Comparison of ENCODE assay signal across 19 cellular contexts in the genomic region with DNA sequence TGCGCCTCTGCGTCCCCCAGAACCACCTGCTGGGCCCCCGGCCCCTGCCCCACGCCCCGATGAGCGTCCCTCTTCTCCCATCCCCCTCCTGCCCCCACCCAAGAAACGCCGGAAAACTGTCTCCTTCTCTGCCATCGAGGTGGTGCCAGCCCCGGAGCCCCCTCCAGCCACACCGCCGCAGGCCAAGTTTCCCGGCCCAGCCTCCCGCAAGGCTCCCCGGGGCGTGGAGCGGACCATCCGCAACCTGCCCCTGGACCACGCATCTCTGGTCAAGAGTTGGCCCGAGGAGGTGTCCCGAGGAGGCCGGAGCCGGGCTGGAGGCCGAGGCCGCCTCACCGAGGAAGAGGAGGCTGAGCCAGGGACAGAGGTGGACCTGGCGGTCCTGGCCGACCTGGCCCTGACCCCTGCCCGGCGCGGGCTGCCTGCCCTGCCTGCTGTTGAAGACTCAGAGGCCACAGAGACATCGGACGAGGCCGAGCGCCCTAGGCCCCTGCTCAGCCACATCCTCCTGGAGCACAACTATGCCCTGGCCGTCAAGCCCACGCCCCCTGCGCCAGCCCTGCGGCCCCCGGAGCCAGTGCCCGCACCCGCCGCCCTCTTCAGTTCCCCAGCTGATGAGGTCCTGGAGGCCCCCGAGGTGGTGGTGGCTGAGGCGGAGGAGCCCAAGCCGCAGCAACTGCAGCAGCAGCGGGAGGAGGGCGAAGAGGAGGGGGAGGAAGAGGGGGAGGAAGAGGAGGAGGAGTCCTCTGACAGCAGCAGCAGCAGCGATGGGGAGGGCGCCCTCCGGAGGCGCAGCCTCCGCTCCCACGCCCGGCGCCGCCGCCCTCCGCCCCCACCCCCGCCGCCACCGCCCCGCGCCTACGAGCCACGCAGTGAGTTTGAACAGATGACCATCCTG. TPM values are rescaled to one million over a fixed set of nuclear protein-coding genes. Genes with fewer than 3 reads are reported as not detected.
A peak's percentile ranks its signal among the peaks of the same experiment; 100 is the strongest.
DNase-seq lines count a peak whose midpoint lies in the region; ATAC-seq, FAIRE-seq and TF ChIP-seq lines count a peak whose summit lies in the region.
"Had no signal": no experiment of that assay in that cellular context is flagged by ENCODE, and none has a peak within 500 bp of the region (broad histone marks: within the 10 kb centered on the region; RNA-seq: fewer than 3 reads in every experiment).

No MANE protein-coding gene starts in this region.

- H3K79me1 ChIP-seq in IMR-90 (ENCODE audit: low read depth in 1 of 2, low read length in 2 of 2), result peaks cover 8 to 12% of the 10 kb centered on the region in 2 experiments; a peak in 3 of 4 replicates
- peaks cover 5% of the 10 kb centered on the region for H3K79me1 ChIP-seq in neuronal stem cell (ENCODE audit: low read depth, low read length)

- ATAC-seq in IMR-90 (ENCODE audit: low read depth), result no peak
- ATAC-seq in K562, result peak; percentile 50

- H3K9me3 ChIP-seq in IMR-90 (ENCODE audit: control insufficient read depth, insufficient read depth, low read length) (no peaks in the 10 kb centered on the region), K562 (replicated peaks; ENCODE audit: control insufficient read depth, insufficient read depth, low read depth, low read length) (no peaks in the 10 kb centered on the region), neuronal stem cell (replicated peaks in 1 of 2; ENCODE audit: control insufficient read depth in 2 of 2, insufficient read depth in 1 of 2, low read depth in 1 of 2, low read length in 2 of 2) (no peaks in the 10 kb centered on the region), hepatocyte (ENCODE audit: low read depth) (no peaks in the 10 kb centered on the region)
- H3K9me3 ChIP-seq: BE2C, Caco-2 had no signal

- H4K91ac ChIP-seq in IMR-90 (ENCODE audit: insufficient read depth, low read depth, low read length) (no peak overlapping the region), neuronal stem cell (ENCODE audit: low read depth, low read length, poor library complexity) (no peak overlapping the region)

- CTCF ChIA-PET in IMR-90 (lab: Yijun Ruan, JAX) (no interaction called here), K562 (lab: Yijun Ruan, JAX; ENCODE audit: low intra/inter-chr PET ratio) (no interaction called here)

- no peak for DNase-seq in IMR-90
- DNase-seq in K562 (ENCODE audit: extremely low read depth in 1 of 4, low spot score in 3 of 4), result peak in 3 of 4 experiments; percentile 53 to 57 (median 56)
- no peak for DNase-seq in neuronal stem cell (ENCODE audit: low spot score)
- no peak for DNase-seq in kidney glomerular epithelial cell (lab: John Stamatoyannopoulos, UW)
- DNase-seq in GM12891 (ENCODE audit: insufficient read length, low spot score), result no peak
- no peak for DNase-seq in hepatocyte (ENCODE audit: low spot score)
- DNase-seq: ACHN; BE2C; Caco-2; CD4-positive, alpha-beta T cell; DMS153; DMS79; GDM1; HCEC 1CT; HFFc6 had no signal

- no peak overlapping the region for H2BK15ac ChIP-seq in IMR-90 (ENCODE audit: low read depth, low read length)
- no peak overlapping the region for H2BK15ac ChIP-seq in neuronal stem cell (ENCODE audit: low read length)

- no peaks in the 10 kb centered on the region for H3K9me1 ChIP-seq in IMR-90 (ENCODE audit: insufficient read depth, low read length)
- peaks cover 2% of the 10 kb centered on the region for H3K9me1 ChIP-seq in K562 (ENCODE audit: control insufficient read depth, insufficient read depth, low read length)

- dilution Hi-C loops in IMR-90 (cut with HindIII; ENCODE audit: low sequenced_read_pairs, unreplicated experiment), result no loop called here

- TF ChIP-seq POLR2A in IMR-90 (IDR thresholded peaks at IDR 0.05; ENCODE audit: low read depth, low read length) (no peak), K562 (conservative IDR thresholded peaks at IDR 0.05) (no peak), GM12891 (IDR thresholded peaks at IDR 0.05; ENCODE audit: low read depth, low read length) (no peak)

- H2AK9ac ChIP-seq in IMR-90 (replicated peaks; ENCODE audit: low read depth, low read length, poor library complexity), result peak overlapping the region; percentile 42

- H3K4me3 ChIP-seq in IMR-90 (ENCODE audit: insufficient read depth, low read depth, low read length) (no peak overlapping the region), K562 (no peak overlapping the region), neuronal stem cell (ENCODE audit: low read length in 2 of 2) (no peak overlapping the region), hepatocyte (no peak overlapping the region)

- H4K8ac ChIP-seq in IMR-90 (ENCODE audit: low read depth in 2 of 2, low read length in 2 of 2), result no peak overlapping the region
- no peak overlapping the region for H4K8ac ChIP-seq in neuronal stem cell (ENCODE audit: low read depth, low read length)

- no peak overlapping the region for H3K56ac ChIP-seq in IMR-90 (ENCODE audit: extremely low read depth, insufficient read depth, low read length)

- no peak overlapping the region for H3K27ac ChIP-seq in IMR-90 (ENCODE audit: insufficient read depth, low read length)
- H3K27ac ChIP-seq in K562 (ENCODE audit: extremely low read depth, low read depth, low read length), result no peak overlapping the region
- no peak overlapping the region for H3K27ac ChIP-seq in neuronal stem cell (replicated peaks; ENCODE audit: low read length)
- no peak overlapping the region for H3K27ac ChIP-seq in hepatocyte
- H3K27ac ChIP-seq: C4-2B, KMS-11 had no signal

- BruUV-seq in IMR-90 (replicated peaks; lab: Mats Ljungman, UMichigan) (no TSS peak), K562 (replicated peaks; lab: Mats Ljungman, UMichigan) (no TSS peak)

- no peak overlapping the region for H2AK5ac ChIP-seq in IMR-90 (ENCODE audit: low read depth, low read length)
- no peak overlapping the region for H2AK5ac ChIP-seq in neuronal stem cell (ENCODE audit: low read depth, low read length)

- no peak for FAIRE-seq in K562 (lab: Jason Lieb, UNC)
- no peak for FAIRE-seq in GM12891 (lab: Jason Lieb, UNC)
- FAIRE-seq: A204.1, D721Med had no signal

- no peaks in the 10 kb centered on the region for H3K9me2 ChIP-seq in hepatocyte (replicated peaks; ENCODE audit: insufficient read depth)

- H3K27me3 ChIP-seq in IMR-90 (ENCODE audit: control insufficient read depth, insufficient read depth, low read length) (no peaks in the 10 kb centered on the region), K562 (ENCODE audit: control insufficient read depth in 2 of 2, insufficient read depth in 2 of 2, low read length in 2 of 2) (no peaks in the 10 kb centered on the region), neuronal stem cell (ENCODE audit: control insufficient read depth in 3 of 3, insufficient read depth in 3 of 3, low read depth in 1 of 3, low read length in 3 of 3) (no peaks in the 10 kb centered on the region), hepatocyte (no peaks in the 10 kb centered on the region)
- H3K27me3 ChIP-seq: BE2C had no signal

- intact Hi-C loops in IMR-90 (cut with micrococcal nuclease) (no loop called here), K562 (cut with micrococcal nuclease) (loop anchor here (10.0 kb wide), 2 partner anchors 165 to 315 kb away; no protein-coding TSS in a partner anchor)

- no peak overlapping the region for H3K4ac ChIP-seq in IMR-90 (ENCODE audit: low read depth, low read length)
- H3K4ac ChIP-seq in neuronal stem cell (ENCODE audit: low read length), result no peak overlapping the region

- POLR2A ChIA-PET in IMR-90 (lab: Charles Lee; ENCODE audit: unreplicated experiment) (no interaction called here), K562 (lab: Yijun Ruan, JAX) (interaction anchor here (0.6 to 1.8 kb wide), 2 partner anchors 21 to 23 kb away, joined by 4 read pairs; no protein-coding TSS in a partner anchor)

- H2BK5ac ChIP-seq in IMR-90 (ENCODE audit: low read depth, low read length, poor library complexity, severe bottlenecking), result no peak overlapping the region
- H2BK5ac ChIP-seq in neuronal stem cell (ENCODE audit: low read length), result no peak overlapping the region

- H2BK20ac ChIP-seq in IMR-90 (ENCODE audit: low read depth, low read length), result no peak overlapping the region

- H3K79me2 ChIP-seq in K562 (ENCODE audit: control insufficient read depth, insufficient read depth, low read length), result 0 out of 3 replicates have a peak, but pooled peaks cover 4% of the 10 kb centered on the region
- H3K79me2 ChIP-seq in hepatocyte, result no peaks in the 10 kb centered on the region

- H3K23ac ChIP-seq in IMR-90 (ENCODE audit: low read depth, low read length) (no peak overlapping the region), neuronal stem cell (ENCODE audit: low read depth, low read length, poor library complexity) (no peak overlapping the region)

- H4K20me1 ChIP-seq in IMR-90 (ENCODE audit: insufficient read depth, low read length) (no peaks in the 10 kb centered on the region; the same call in 1 of the 2 replicates), K562 (replicated peaks; ENCODE audit: control insufficient read depth, insufficient read depth, low read length) (peaks cover 5% of the 10 kb centered on the region), hepatocyte (ENCODE audit: insufficient read depth, poor library complexity, severe bottlenecking) (no peaks in the 10 kb centered on the region)

- no peak for TF ChIP-seq RAD21 in IMR-90 (IDR thresholded peaks at IDR 0.05; ENCODE audit: low read length)
- no peak for TF ChIP-seq RAD21 in K562 (CRISPR knock-in tag; conservative IDR thresholded peaks at IDR 0.05 in 1 of 2, IDR thresholded peaks at IDR 0.05 in 1 of 2)

- TF ChIP-seq EP300 in K562 (IDR thresholded peaks at IDR 0.05; ENCODE audit: low read length), result no peak

- TF ChIP-seq CTCF in IMR-90 (conservative IDR thresholded peaks at IDR 0.05; ENCODE audit: low read depth, low read length) (no peak), K562 (IDR thresholded peaks at IDR 0.05 in 2 of 3, conservative IDR thresholded peaks at IDR 0.05 in 1 of 3; ENCODE audit: insufficient read depth in 2 of 3, low read depth in 1 of 3, low read length in 3 of 3) (0 out of 6 replicates have a peak, but pooled peaks of 1 of the 3 experiments have one; percentile 5), hepatocyte (IDR thresholded peaks at IDR 0.05; ENCODE audit: poor library complexity) (no peak)

- H2BK120ac ChIP-seq in IMR-90 (ENCODE audit: low read depth, low read length), result no peak overlapping the region
- H2BK120ac ChIP-seq in neuronal stem cell (ENCODE audit: low read depth, low read length), result no peak overlapping the region

- H3K14ac ChIP-seq in IMR-90 (replicated peaks; ENCODE audit: low read depth, low read length), result no peak overlapping the region
- peak overlapping the region; percentile 38 for H3K14ac ChIP-seq in neuronal stem cell (ENCODE audit: low read length)

- no peak overlapping the region for H3K18ac ChIP-seq in IMR-90 (ENCODE audit: low read depth, low read length)
- H3K18ac ChIP-seq in neuronal stem cell (ENCODE audit: low read length), result no peak overlapping the region

- WGBS in IMR-90 (ENCODE audit: extremely low coverage in 2 of 2, insufficient read length in 1 of 2), 2 experiments, result 95% methylated on average over 43 of the region's 66 CpGs; no CpG with 5 or more reads in 1 of the 2 experiments
- WGBS in K562 (ENCODE audit: insufficient coverage, low coverage, missing lambda C conversion rate), result 78% methylated on average over 42 of the region's 66 CpGs
- no CpG with 5 or more reads among the region's 66 CpGs for WGBS in neuronal stem cell (ENCODE audit: extremely low coverage in 2 of 2, insufficient read length in 2 of 2, insufficient replicate concordance in 1 of 2), 2 donors
- 98% methylated on average over 24 of the region's 66 CpGs for WGBS in hepatocyte (ENCODE audit: low lambda C conversion rate, missing lambda C conversion rate)

- H3K4me2 ChIP-seq in IMR-90 (ENCODE audit: low read depth, low read length) (no peak overlapping the region), K562 (ENCODE audit: insufficient read depth, low read length) (no peak overlapping the region), neuronal stem cell (ENCODE audit: insufficient read depth, low read length, poor library complexity, severe bottlenecking) (no peak overlapping the region), hepatocyte (no peak overlapping the region)
- H3K4me2 ChIP-seq: KMS-11 had no signal

- in situ Hi-C loops in IMR-90 (cut with MboI; ENCODE audit: low sequenced_read_pairs) (loop anchor here (10.0 to 25.0 kb wide), 3 partner anchors 105 to 885 kb away; partner anchors contain the start of gene PRSS53), K562 (cut with MboI) (loop anchor here (10.0 to 25.0 kb wide), 2 partner anchors 315 to 458 kb away; partner anchors contain the start of genes COX6A2 and ZNF843)

- H2AFZ ChIP-seq in IMR-90 (replicated peaks; ENCODE audit: low read length, poor library complexity) (no peak overlapping the region), K562 (ENCODE audit: low read depth, low read length) (no peak overlapping the region), neuronal stem cell (ENCODE audit: low read length) (no peak overlapping the region), hepatocyte (no peak overlapping the region)

- no peak overlapping the region for H2BK12ac ChIP-seq in neuronal stem cell (ENCODE audit: low read length)

- no peak overlapping the region for H4K5ac ChIP-seq in IMR-90 (ENCODE audit: low read depth, low read length)

- H3K36me3 ChIP-seq in IMR-90 (ENCODE audit: control insufficient read depth, insufficient read depth, low read length), result peaks cover 66% of the 10 kb centered on the region
- peaks cover 90% of the 10 kb centered on the region; the same call in 2 of the 3 replicates for H3K36me3 ChIP-seq in K562 (ENCODE audit: control insufficient read depth, insufficient read depth, low read length)
- H3K36me3 ChIP-seq in neuronal stem cell (replicated peaks in 1 of 2; ENCODE audit: control insufficient read depth in 2 of 2, insufficient read depth in 2 of 2, low read length in 2 of 2), result peaks cover 60 to 91% of the 10 kb centered on the region in 2 donors
- no peaks in the 10 kb centered on the region for H3K36me3 ChIP-seq in hepatocyte (replicated peaks; ENCODE audit: insufficient read depth, low read depth)

- H3K9ac ChIP-seq in IMR-90 (ENCODE audit: low read depth, low read length), result no peak overlapping the region
- no peak overlapping the region; a peak in 1 of 4 replicates for H3K9ac ChIP-seq in K562 (ENCODE audit: insufficient read depth in 1 of 2, low read depth in 2 of 2, low read length in 2 of 2)
- no peak overlapping the region for H3K9ac ChIP-seq in neuronal stem cell (ENCODE audit: low read depth, low read length, poor library complexity)
- H3K9ac ChIP-seq: KMS-11 had no signal

- H3K4me1 ChIP-seq in IMR-90 (ENCODE audit: control insufficient read depth, insufficient read depth, low read length) (no peaks in the 10 kb centered on the region), K562 (replicated peaks in 1 of 2; ENCODE audit: control insufficient read depth in 2 of 2, insufficient read depth in 2 of 2, low read length in 2 of 2) (peaks cover 0 to 41% of the 10 kb centered on the region in 2 experiments; a peak in 4 of 5 replicates), neuronal stem cell (ENCODE audit: control insufficient read depth in 2 of 2, insufficient read depth in 1 of 2, low read depth in 1 of 2, low read length in 2 of 2) (no peaks in the 10 kb centered on the region), hepatocyte (ENCODE audit: insufficient read depth) (no peaks in the 10 kb centered on the region)
- H3K4me1 ChIP-seq: BE2C, Caco-2 had no signal

RNA-seq across cellular contexts. Expression of gene HSD3B7, which starts 5.6 kb away (rescaled TPM):
- total RNA-seq in IMR-90 (2012; rRNA removed) (9.4 and 11.3 TPM in 2 replicates), K562 (2014; rRNA removed) (49.1 and 61.1 TPM in 2 replicates), K562 (2014; rRNA removed; fragmentation: Illumina TruSeq; extraction: Trizol) (7.6 and 10.0 TPM in 2 replicates), K562 (2015; rRNA removed; fragmentation: Illumina TruSeq; extraction: Trizol) (23.6 and 24.1 TPM in 2 replicates), K562 (2021) (43.5 and 51.9 TPM in 2 replicates), hepatocyte (17.5 and 18.1 TPM in 2 replicates)
- polyA plus RNA-seq in IMR-90 (2012; rRNA removed) (8.5 and 9.3 TPM in 2 replicates), K562 (2011; rRNA removed) (10.7 and 24.4 TPM in 2 replicates), K562 (2014; fragmentation: Illumina TruSeq; extraction: Trizol) (23.0 and 30.5 TPM in 2 replicates), K562 (2014; fragmentation: Nextera tagmentation; extraction: Ambion mirVana) (1 to 10 TPM; 5.4 to 6.7 TPM), K562 (2014; rRNA removed) (39.3 and 43.9 TPM in 2 replicates), hepatocyte (16.7 and 20.8 TPM in 2 replicates)
- polyA plus RNA-seq in IMR-90 (2012; cell fraction: cytosol; rRNA removed), result 9.7 and 12.6 TPM in 2 replicates
- polyA plus RNA-seq in IMR-90 (2012; cell fraction: nucleus; rRNA removed; ENCODE audit: low replicate concordance), result 10.7 and 21.0 TPM in 2 replicates
- 10.2 and 37.3 TPM in 2 replicates for total RNA-seq in K562 (2011; cell fraction: chromatin; rRNA removed; ENCODE audit: low replicate concordance)
- total RNA-seq in K562 (2011; cell fraction: nucleolus; rRNA removed), result 37.7 and 50.4 TPM in 2 replicates
- 23.5 and 27.4 TPM in 2 replicates for total RNA-seq in K562 (2011; cell fraction: nucleoplasm; rRNA removed)
- polyA plus RNA-seq in K562 (2011; cell fraction: cytosol; rRNA removed), result 30.3 and 36.8 TPM in 2 replicates
- polyA plus RNA-seq in K562 (2011; cell fraction: nucleus; rRNA removed), result 40.7 and 47.2 TPM in 2 replicates
- polyA plus RNA-seq in K562 (2012), result 27.3 and 32.5 TPM in 2 replicates
- polyA minus RNA-seq in K562 (2011; rRNA and poly(A)+ RNA removed), result 4.3 and 5.1 TPM in 2 replicates
- polyA minus RNA-seq in K562 (2011; cell fraction: cytosol; rRNA and poly(A)+ RNA removed), result 8.5 and 17.7 TPM in 2 replicates
- polyA minus RNA-seq in K562 (2011; cell fraction: nucleus; rRNA and poly(A)+ RNA removed), result 3.9 and 6.8 TPM in 2 replicates
- polyA plus RNA-seq in neuronal stem cell (2013, experiment 1 of 2), result 0.73 TPM
- 0.64 TPM for polyA plus RNA-seq in neuronal stem cell (2013, experiment 2 of 2)
- 0.27 TPM for polyA plus RNA-seq in GM12891 (2012; ENCODE audit: low read depth, missing spikeins)

RNA-seq across cellular contexts. Expression of gene SETD1A, which starts 21.9 kb away (rescaled TPM):
- total RNA-seq in IMR-90 (2012; rRNA removed) (0.54 and 0.56 TPM in 2 replicates), K562 (2014; rRNA removed) (4.2 and 7.9 TPM in 2 replicates), K562 (2014; rRNA removed; fragmentation: Illumina TruSeq; extraction: Trizol) (2.0 and 2.5 TPM in 2 replicates), K562 (2015; rRNA removed; fragmentation: Illumina TruSeq; extraction: Trizol) (4.6 and 5.7 TPM in 2 replicates), K562 (2021) (30.2 and 36.0 TPM in 2 replicates), hepatocyte (1.8 and 2.7 TPM in 2 replicates)
- polyA plus RNA-seq in IMR-90 (2012; rRNA removed) (5.8 and 6.5 TPM in 2 replicates), K562 (2011; rRNA removed) (2.2 and 3.0 TPM in 2 replicates), K562 (2014; fragmentation: Illumina TruSeq; extraction: Trizol) (15.0 and 20.1 TPM in 2 replicates), K562 (2014; fragmentation: Nextera tagmentation; extraction: Ambion mirVana) (under 1 TPM; 0.08 to 0.14 TPM), K562 (2014; rRNA removed) (15.5 and 16.9 TPM in 2 replicates), hepatocyte (2.2 and 2.3 TPM in 2 replicates)
- polyA plus RNA-seq in IMR-90 (2012; cell fraction: cytosol; rRNA removed), result 3.3 and 4.8 TPM in 2 replicates
- polyA plus RNA-seq in IMR-90 (2012; cell fraction: nucleus; rRNA removed; ENCODE audit: low replicate concordance), result 16.4 and 29.7 TPM in 2 replicates
- 24.2 and 49.1 TPM in 2 replicates for total RNA-seq in K562 (2011; cell fraction: chromatin; rRNA removed; ENCODE audit: low replicate concordance)
- 22.3 and 24.7 TPM in 2 replicates for total RNA-seq in K562 (2011; cell fraction: nucleolus; rRNA removed)
- total RNA-seq in K562 (2011; cell fraction: nucleoplasm; rRNA removed), result 17.1 and 19.1 TPM in 2 replicates
- polyA plus RNA-seq in K562 (2011; cell fraction: cytosol; rRNA removed), result 1.6 and 2.3 TPM in 2 replicates
- 15.4 and 22.7 TPM in 2 replicates for polyA plus RNA-seq in K562 (2011; cell fraction: nucleus; rRNA removed)
- polyA plus RNA-seq in K562 (2012), result 17.4 and 52.0 TPM in 2 replicates
- 1.7 and 2.1 TPM in 2 replicates for polyA minus RNA-seq in K562 (2011; rRNA and poly(A)+ RNA removed)
- 10.0 and 10.3 TPM in 2 replicates for polyA minus RNA-seq in K562 (2011; cell fraction: cytosol; rRNA and poly(A)+ RNA removed)
- polyA minus RNA-seq in K562 (2011; cell fraction: nucleus; rRNA and poly(A)+ RNA removed), result 6.1 and 8.6 TPM in 2 replicates
- polyA plus RNA-seq in neuronal stem cell (2013, experiment 1 of 2), result 16.0 TPM
- 15.3 TPM for polyA plus RNA-seq in neuronal stem cell (2013, experiment 2 of 2)
- polyA plus RNA-seq in GM12891 (2012; ENCODE audit: low read depth, missing spikeins), result 10.9 TPM

RNA-seq across cellular contexts. Expression of gene ORAI3, which starts 30.6 kb away (rescaled TPM):
- 6.8 and 6.9 TPM in 2 replicates for total RNA-seq in IMR-90 (2012; rRNA removed)
- 16.9 TPM in 2 replicates for polyA plus RNA-seq in IMR-90 (2012; rRNA removed)
- polyA plus RNA-seq in IMR-90 (2012; cell fraction: cytosol; rRNA removed), result 16.1 and 29.4 TPM in 2 replicates
- 12.4 and 15.2 TPM in 2 replicates for polyA plus RNA-seq in IMR-90 (2012; cell fraction: nucleus; rRNA removed; ENCODE audit: low replicate concordance)
- 12.4 and 41.2 TPM in 2 replicates for total RNA-seq in K562 (2011; cell fraction: chromatin; rRNA removed; ENCODE audit: low replicate concordance)
- 46.8 and 54.4 TPM in 2 replicates for total RNA-seq in K562 (2011; cell fraction: nucleolus; rRNA removed)
- total RNA-seq in K562 (2011; cell fraction: nucleoplasm; rRNA removed), result 36.7 and 43.2 TPM in 2 replicates
- 19.0 and 23.5 TPM in 2 replicates for total RNA-seq in K562 (2014; rRNA removed)
- 6.3 and 7.8 TPM in 2 replicates for total RNA-seq in K562 (2014; rRNA removed; fragmentation: Illumina TruSeq; extraction: Trizol)
- 12.4 and 12.9 TPM in 2 replicates for total RNA-seq in K562 (2015; rRNA removed; fragmentation: Illumina TruSeq; extraction: Trizol)
- 21.9 and 23.3 TPM in 2 replicates for total RNA-seq in K562 (2021)
- polyA plus RNA-seq in K562 (2011; rRNA removed), result 15.8 and 29.7 TPM in 2 replicates
- 44.9 and 57.8 TPM in 2 replicates for polyA plus RNA-seq in K562 (2011; cell fraction: cytosol; rRNA removed)
- 25.0 and 28.3 TPM in 2 replicates for polyA plus RNA-seq in K562 (2011; cell fraction: nucleus; rRNA removed)
- polyA plus RNA-seq in K562 (2012), result 19.4 and 52.1 TPM in 2 replicates
- polyA plus RNA-seq in K562 (2014; fragmentation: Illumina TruSeq; extraction: Trizol), result 14.1 and 18.0 TPM in 2 replicates
- polyA plus RNA-seq in K562 (2014; fragmentation: Nextera tagmentation; extraction: Ambion mirVana), result 1 to 10 TPM; 4.9 to 5.8 TPM
- 16.5 and 19.0 TPM in 2 replicates for polyA plus RNA-seq in K562 (2014; rRNA removed)
- polyA minus RNA-seq in K562 (2011; rRNA and poly(A)+ RNA removed), result 12.8 and 14.8 TPM in 2 replicates
- polyA minus RNA-seq in K562 (2011; cell fraction: cytosol; rRNA and poly(A)+ RNA removed), result 15.8 and 19.1 TPM in 2 replicates
- polyA minus RNA-seq in K562 (2011; cell fraction: nucleus; rRNA and poly(A)+ RNA removed), result 9.3 and 12.7 TPM in 2 replicates
- 16.7 TPM for polyA plus RNA-seq in neuronal stem cell (2013, experiment 1 of 2)
- 16.5 TPM for polyA plus RNA-seq in neuronal stem cell (2013, experiment 2 of 2)
- polyA plus RNA-seq in GM12891 (2012; ENCODE audit: low read depth, missing spikeins), result 18.0 TPM
- 42.4 and 52.5 TPM in 2 replicates for total RNA-seq in hepatocyte
- polyA plus RNA-seq in hepatocyte, result 54.0 and 56.9 TPM in 2 replicates

RNA-seq across cellular contexts. Expression of gene STX1B, which starts 31.0 kb away (rescaled TPM):
- total RNA-seq in IMR-90 (2012; rRNA removed) (3.9 TPM in 2 replicates), K562 (2014; rRNA removed) (0.78 and 0.86 TPM in 2 replicates), K562 (2014; rRNA removed; fragmentation: Illumina TruSeq; extraction: Trizol) (0.73 and 0.80 TPM in 2 replicates), K562 (2015; rRNA removed; fragmentation: Illumina TruSeq; extraction: Trizol) (0.79 and 1.1 TPM in 2 replicates), K562 (2021) (1.5 and 2.5 TPM in 2 replicates), hepatocyte (0.87 and 1.6 TPM in 2 replicates)
- polyA plus RNA-seq in IMR-90 (2012; rRNA removed) (11.4 and 14.9 TPM in 2 replicates), K562 (2011; rRNA removed) (1.2 and 3.0 TPM in 2 replicates), K562 (2014; fragmentation: Illumina TruSeq; extraction: Trizol) (0.80 and 1.6 TPM in 2 replicates), K562 (2014; fragmentation: Nextera tagmentation; extraction: Ambion mirVana) (under 1 TPM; 0.07 to 0.08 TPM), K562 (2014; rRNA removed) (1.2 and 2.1 TPM in 2 replicates), hepatocyte (2.0 and 2.7 TPM in 2 replicates)
- polyA plus RNA-seq in IMR-90 (2012; cell fraction: cytosol; rRNA removed), result 3.8 and 4.4 TPM in 2 replicates
- 152 and 177 TPM in 2 replicates for polyA plus RNA-seq in IMR-90 (2012; cell fraction: nucleus; rRNA removed; ENCODE audit: low replicate concordance)
- 15.5 and 33.2 TPM in 2 replicates for total RNA-seq in K562 (2011; cell fraction: chromatin; rRNA removed; ENCODE audit: low replicate concordance)
- total RNA-seq in K562 (2011; cell fraction: nucleolus; rRNA removed), result 14.7 and 18.7 TPM in 2 replicates
- 20.5 and 24.8 TPM in 2 replicates for total RNA-seq in K562 (2011; cell fraction: nucleoplasm; rRNA removed)
- polyA plus RNA-seq in K562 (2011; cell fraction: cytosol; rRNA removed), result 1.3 and 2.3 TPM in 2 replicates
- 13.0 and 14.6 TPM in 2 replicates for polyA plus RNA-seq in K562 (2011; cell fraction: nucleus; rRNA removed)
- polyA plus RNA-seq in K562 (2012), result 1.4 and 2.7 TPM in 2 replicates
- 3.0 and 6.1 TPM in 2 replicates for polyA minus RNA-seq in K562 (2011; rRNA and poly(A)+ RNA removed)
- 2.7 and 3.6 TPM in 2 replicates for polyA minus RNA-seq in K562 (2011; cell fraction: cytosol; rRNA and poly(A)+ RNA removed)
- 5.5 and 8.1 TPM in 2 replicates for polyA minus RNA-seq in K562 (2011; cell fraction: nucleus; rRNA and poly(A)+ RNA removed)
- 11.9 TPM for polyA plus RNA-seq in neuronal stem cell (2013, experiment 1 of 2)
- 10.7 TPM for polyA plus RNA-seq in neuronal stem cell (2013, experiment 2 of 2)
- polyA plus RNA-seq in GM12891 (2012; ENCODE audit: low read depth, missing spikeins), result 0.76 TPM

RNA-seq across cellular contexts. Expression of gene STX4, which starts 53.9 kb away (rescaled TPM):
- 23.5 and 25.0 TPM in 2 replicates for total RNA-seq in IMR-90 (2012; rRNA removed)
- polyA plus RNA-seq in IMR-90 (2012; rRNA removed), result 66.4 and 67.9 TPM in 2 replicates
- 31.1 and 35.2 TPM in 2 replicates for polyA plus RNA-seq in IMR-90 (2012; cell fraction: cytosol; rRNA removed)
- polyA plus RNA-seq in IMR-90 (2012; cell fraction: nucleus; rRNA removed; ENCODE audit: low replicate concordance), result 247 and 257 TPM in 2 replicates
- 37.7 and 76.5 TPM in 2 replicates for total RNA-seq in K562 (2011; cell fraction: chromatin; rRNA removed; ENCODE audit: low replicate concordance)
- 42.2 and 47.4 TPM in 2 replicates for total RNA-seq in K562 (2011; cell fraction: nucleolus; rRNA removed)
- 37.8 and 42.9 TPM in 2 replicates for total RNA-seq in K562 (2011; cell fraction: nucleoplasm; rRNA removed)
- 20.7 and 22.5 TPM in 2 replicates for total RNA-seq in K562 (2014; rRNA removed)
- 11.6 and 13.0 TPM in 2 replicates for total RNA-seq in K562 (2014; rRNA removed; fragmentation: Illumina TruSeq; extraction: Trizol)
- total RNA-seq in K562 (2015; rRNA removed; fragmentation: Illumina TruSeq; extraction: Trizol), result 20.3 and 21.5 TPM in 2 replicates
- total RNA-seq in K562 (2021), result 32.1 and 45.8 TPM in 2 replicates
- 26.9 and 29.6 TPM in 2 replicates for polyA plus RNA-seq in K562 (2011; rRNA removed)
- polyA plus RNA-seq in K562 (2011; cell fraction: cytosol; rRNA removed), result 27.4 and 36.6 TPM in 2 replicates
- 78.8 and 87.4 TPM in 2 replicates for polyA plus RNA-seq in K562 (2011; cell fraction: nucleus; rRNA removed)
- 50.6 and 58.7 TPM in 2 replicates for polyA plus RNA-seq in K562 (2012)
- polyA plus RNA-seq in K562 (2014; fragmentation: Illumina TruSeq; extraction: Trizol), result 30.6 and 36.8 TPM in 2 replicates
- 1 to 10 TPM; 3.2 to 7.4 TPM for polyA plus RNA-seq in K562 (2014; fragmentation: Nextera tagmentation; extraction: Ambion mirVana)
- polyA plus RNA-seq in K562 (2014; rRNA removed), result 42.6 and 48.0 TPM in 2 replicates
- polyA minus RNA-seq in K562 (2011; rRNA and poly(A)+ RNA removed), result 18.1 and 24.6 TPM in 2 replicates
- polyA minus RNA-seq in K562 (2011; cell fraction: cytosol; rRNA and poly(A)+ RNA removed), result 15.8 and 19.9 TPM in 2 replicates
- polyA minus RNA-seq in K562 (2011; cell fraction: nucleus; rRNA and poly(A)+ RNA removed), result 11.7 and 19.1 TPM in 2 replicates
- 28.2 TPM for polyA plus RNA-seq in neuronal stem cell (2013, experiment 1 of 2)
- polyA plus RNA-seq in neuronal stem cell (2013, experiment 2 of 2), result 26.9 TPM
- 33.7 TPM for polyA plus RNA-seq in GM12891 (2012; ENCODE audit: low read depth, missing spikeins)
- total RNA-seq in hepatocyte, result 23.2 and 25.9 TPM in 2 replicates
- 72.4 and 90.4 TPM in 2 replicates for polyA plus RNA-seq in hepatocyte

Comparison
In these comparisons a context has a peak if more than half of its experiments do, and no peak if none do; other contexts are left out.
1. DNase-seq: peak in K562 (3 of 4); none in IMR-90 (single experiment), neuronal stem cell (single experiment), kidney glomerular epithelial cell (single experiment), GM12891 (single experiment) and hepatocyte (single experiment).